In genomic region chr6:27870486-27870885, GRCh38 we compare ENCODE assay signal across 1 cellular context.
TF ChIP-seq lines count a peak whose summit lies in the region.

No MANE protein-coding gene starts in this region.

TF ChIP-seq in IMR-90, 13 proteins besides CTCF, POLR2A, EP300 and RAD21:
- TF ChIP-seq CEBPB (IDR thresholded peaks at IDR 0.05; ENCODE audit: low read depth, low read length) (no peak), MAZ (IDR thresholded peaks at IDR 0.05; ENCODE audit: borderline replicate concordance, low read depth, low read length) (no peak), CHD1 (IDR thresholded peaks at IDR 0.05; ENCODE audit: low read depth, low read length) (no peak), NFE2L2 (IDR thresholded peaks at IDR 0.05; ENCODE audit: low read depth, low read length) (no peak), MXI1 (IDR thresholded peaks at IDR 0.05; ENCODE audit: borderline replicate concordance, low read depth, low read length) (no peak), RFX5 (IDR thresholded peaks at IDR 0.05; ENCODE audit: low read depth, low read length) (no peak), FOS (IDR thresholded peaks at IDR 0.05; ENCODE audit: low read depth, low read length) (no peak), RCOR1 (IDR thresholded peaks at IDR 0.05; ENCODE audit: insufficient replicate concordance, low read length) (no peak)
